22 cellular contexts compared by ENCODE assay signal in the genomic region with DNA sequence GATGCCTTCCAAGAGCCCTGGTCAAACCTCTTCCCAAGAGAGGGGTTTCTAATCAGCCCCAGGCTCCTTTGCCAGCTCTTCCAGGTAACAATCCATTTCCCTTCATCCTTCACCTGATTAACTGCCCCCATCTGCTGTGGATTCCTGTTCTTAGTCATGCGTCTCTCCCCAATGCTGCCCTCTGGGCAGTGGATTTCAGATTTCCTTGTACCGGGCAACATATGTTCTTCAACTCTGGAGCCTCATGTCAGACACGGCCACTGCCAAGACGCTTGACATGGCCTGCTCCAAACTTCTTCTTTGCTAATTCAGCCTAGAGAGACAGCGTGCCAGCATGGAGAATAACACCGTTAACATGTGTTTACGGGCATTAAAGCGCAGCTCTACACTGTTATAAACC.
"Had no signal": no experiment of that assay in that cellular context is flagged by ENCODE, and none has a peak within 500 bp of the region (broad histone marks: within the 10 kb centered on the region; RNA-seq: fewer than 3 reads in every experiment).

No MANE protein-coding gene starts in this region.

- H3K4me3 ChIP-seq: breast epithelium, esophagus muscularis mucosa, prostate gland, suprapubic skin, upper lobe of left lung had no signal

- DNase-seq: activated CD4-positive, alpha-beta T cell treated with anti-CD3 and anti-CD28 coated beads, Interleukin-2, amount 50 U/mL, for 1 hour; activated CD8-positive, alpha-beta memory T cell treated with anti-CD3 and anti-CD28 coated beads for 24 hours; activated CD8-positive, alpha-beta memory T cell treated with anti-CD3 and anti-CD28 coated beads, Interleukin-2, amount 50 U/mL, for 48 hours; activated effector memory CD4-positive, alpha-beta T cell treated with anti-CD3 and anti-CD28 coated beads, Interleukin-2, amount 50 U/mL, for 16 hours; activated naive CD4-positive, alpha-beta T cell treated with anti-CD3 and anti-CD28 coated beads, Interleukin-2, amount 50 U/mL, for 16 hours; activated T-cell treated with anti-CD3 and anti-CD28 coated beads, Interleukin-2, amount 50 U/mL, for 48 hours; aorta; cerebellar nuclear complex; cortex of kidney; immature natural killer cell; naive thymus-derived CD8-positive, alpha-beta T cell; occipital lobe; stimulated activated naive CD8-positive, alpha-beta T cell treated with anti-CD3 and anti-CD28 coated beads, Interleukin-15, amount 100 ng/mL, for 72 hours; T-helper 1 cell; T-helper 9 cell; upper lobe of left lung had no signal

- H3K27me3 ChIP-seq: breast epithelium, esophagus muscularis mucosa, upper lobe of left lung had no signal

- H3K36me3 ChIP-seq: breast epithelium, esophagus muscularis mucosa, prostate gland, suprapubic skin, upper lobe of left lung had no signal

- ATAC-seq: activated CD4-positive, CD25-positive, alpha-beta regulatory T cell treated with anti-CD3 and anti-CD28 coated beads, Interleukin-2, amount 50 U/mL, for 24 hours; naive thymus-derived CD8-positive, alpha-beta T cell; right cardiac atrium; stimulated activated naive CD8-positive, alpha-beta T cell treated with anti-CD3 and anti-CD28 coated beads, Interleukin-15, amount 100 ng/mL, for 72 hours had no signal

- H3K9me3 ChIP-seq: breast epithelium, esophagus muscularis mucosa, prostate gland, suprapubic skin, upper lobe of left lung had no signal

- H3K9me3 Mint-ChIP-seq: immature natural killer cell; naive thymus-derived CD8-positive, alpha-beta T cell; stimulated activated naive CD8-positive, alpha-beta T cell treated with anti-CD3 and anti-CD28 coated beads, Interleukin-15, amount 100 ng/mL, for 72 hours had no signal

- H3K4me3 Mint-ChIP-seq: immature natural killer cell; naive thymus-derived CD8-positive, alpha-beta T cell; stimulated activated naive CD8-positive, alpha-beta T cell treated with anti-CD3 and anti-CD28 coated beads, Interleukin-15, amount 100 ng/mL, for 72 hours had no signal

- H3K36me3 Mint-ChIP-seq: immature natural killer cell; naive thymus-derived CD8-positive, alpha-beta T cell had no signal

- H3K27ac Mint-ChIP-seq: immature natural killer cell; naive thymus-derived CD8-positive, alpha-beta T cell; stimulated activated naive CD8-positive, alpha-beta T cell treated with anti-CD3 and anti-CD28 coated beads, Interleukin-15, amount 100 ng/mL, for 72 hours had no signal

- H3K4me1 ChIP-seq: breast epithelium had no signal

- H3K27ac ChIP-seq: breast epithelium, esophagus muscularis mucosa, prostate gland, suprapubic skin, upper lobe of left lung had no signal
